Comparison of ENCODE assay signal across 8 cellular contexts in genomic region chr10:13299437-13300287, GRCh38. TPM values are rescaled to one million over a fixed set of nuclear protein-coding genes. Genes with fewer than 3 reads are reported as not detected.
DNase-seq lines count a peak whose midpoint lies in the region; ATAC-seq and TF ChIP-seq lines count a peak whose summit lies in the region.

Gene PHYH (minus strand): TSS chr10:13300064. CDS start chr10:13300042, 22 bp downstream.

- DNase-seq in NCI-H82 (lab: John Stamatoyannopoulos, UW) = peak; percentile 73
- no peak for DNase-seq in NCI-H82 treated with DMSO at 0.1 percent for 48 hours (lab: John Stamatoyannopoulos, UW; ENCODE audit: unreplicated experiment)
- peak; percentile 23 to 60 for DNase-seq in NCI-H1930 (lab: John Stamatoyannopoulos, UW)
- peak; percentile 79 to 84 for DNase-seq in breast epithelium (ENCODE audit: low spot score in 2 of 2)
- peak; percentile 88 for DNase-seq in iPS-NIHi11 (ENCODE audit: low spot score)

- peak within 1 kb of the TSS; percentile 70 for H3K4me3 ChIP-seq in WI38 (ENCODE audit: low read depth, low read length)
- H3K4me3 ChIP-seq in breast epithelium = peak within 1 kb of the TSS; percentile 86 to 88 (median 88)
- peak within 1 kb of the TSS; percentile 65 to 90 (median 72) for H3K4me3 ChIP-seq in skin epidermis

- no peaks in the 10 kb centered on the region for H3K9me3 ChIP-seq in breast epithelium

- peak; percentile 80 for ATAC-seq in HG02798 (IDR thresholded peaks at IDR 0.05; ENCODE audit: poor library complexity, unreplicated experiment)

- TF ChIP-seq POLR2A in breast epithelium (IDR thresholded peaks at IDR 0.05) = peak; percentile 63

- intact Hi-C loops in breast epithelium (cut with DNase I; ENCODE audit: low total_unique reads) = loop anchor here (10.0 kb wide), 1 partner anchor 135 kb away; the partner anchor contains the start of gene MCM10

- peak within 1 kb of the TSS; percentile 95 to 97 for H3K27ac ChIP-seq in breast epithelium
- H3K27ac ChIP-seq in skin epidermis = peak within 1 kb of the TSS; percentile 78 to 98 (median 91)

- no peaks in the 10 kb centered on the region for H3K36me3 ChIP-seq in breast epithelium

- TF ChIP-seq CTCF in WI38 (IDR thresholded peaks at IDR 0.05; ENCODE audit: low read depth, low read length) (no peak), breast epithelium (IDR thresholded peaks at IDR 0.05) (no peak)

- H3K27me3 ChIP-seq in breast epithelium = no peaks in the 10 kb centered on the region

- peaks cover 0 to 4% of the 10 kb centered on the region in 2 donors for H3K4me1 ChIP-seq in breast epithelium

RNA-seq across cellular contexts. Expression of gene PHYH, which starts in this region (rescaled TPM):
- 10 to 100 TPM; 23.7 to 74.7 (median 26.9) TPM for total RNA-seq in breast epithelium
